Comparison of ENCODE assay signal across 8 cellular contexts in genomic region chr10:95656291-95657164, GRCh38. TPM values are rescaled to one million over a fixed set of nuclear protein-coding genes. Genes with fewer than 3 reads are reported as not detected.
DNase-seq lines count a peak whose midpoint lies in the region; ATAC-seq, FAIRE-seq and TF ChIP-seq lines count a peak whose summit lies in the region.

Gene ALDH18A1 (minus strand): TSS chr10:95656711. CDS start chr10:95653377, 3,334 bp downstream.

- peaks cover 4 to 26% (median 14%) of the 10 kb centered on the region in 11 experiments for H3K9me3 ChIP-seq in BLaER1 treated with 17β-estradiol and CSF1 and Interleukin-3, amounts not matched to agents 10 nM and 100 nM (replicated peaks in 1 of 11)
- H3K9me3 ChIP-seq in HepG2 (ENCODE audit: low read length): peaks cover 3% of the 10 kb centered on the region; the same call in 1 of the 2 replicates

- H3K4me3 ChIP-seq in BLaER1 treated with 17β-estradiol and CSF1 and Interleukin-3, amounts not matched to agents 10 nM and 100 nM: peak within 1 kb of the TSS; percentile 78 to 98 (median 91)
- peak within 1 kb of the TSS; percentile 75 to 90 (median 85) for H3K4me3 ChIP-seq in HepG2 (replicated peaks in 1 of 3; ENCODE audit: insufficient read depth in 1 of 3, low read depth in 2 of 3, low read length in 3 of 3)

- in situ Hi-C loops in HepG2 (cut with HindIII; ENCODE audit: extremely low pct_ligation_motif_present, low pct_unique_long_range_greater_than_20kb): no loop called here

- peak within 1 kb of the TSS; percentile 81 to 96 (median 93) for H3K4me2 ChIP-seq in BLaER1 treated with 17β-estradiol and CSF1 and Interleukin-3, amounts not matched to agents 10 nM and 100 nM
- H3K4me2 ChIP-seq in HepG2 (ENCODE audit: low read depth, low read length): peak within 1 kb of the TSS; percentile 88

- WGBS in HepG2 (ENCODE audit: low lambda C conversion rate): 0% methylated on average over 17 of the region's 83 CpGs

- H3K27ac ChIP-seq in BLaER1 treated with 17β-estradiol and CSF1 and Interleukin-3, amounts not matched to agents 10 nM and 100 nM: peak within 1 kb of the TSS; percentile 9 to 89 (median 80); a peak in 21 of 22 replicates
- peak within 1 kb of the TSS; percentile 69 for H3K27ac ChIP-seq in HepG2 (ENCODE audit: extremely low read length, insufficient read depth, low read length)

- peaks cover 0 to 24% (median 0%) of the 10 kb centered on the region in 11 experiments; a peak in 4 of 22 replicates for H4K20me1 ChIP-seq in BLaER1 treated with 17β-estradiol and CSF1 and Interleukin-3, amounts not matched to agents 10 nM and 100 nM
- H4K20me1 ChIP-seq in HepG2 (ENCODE audit: insufficient read depth, low read length): no peaks in the 10 kb centered on the region

- TF ChIP-seq EP300 in HepG2 (IDR thresholded peaks at IDR 0.05; ENCODE audit: low read depth in 2 of 2, low read length in 2 of 2): no peak
- TF ChIP-seq EP300 in HepG2 (CRISPR knock-in tag; IDR thresholded peaks at IDR 0.05; ENCODE audit: borderline replicate concordance): no peak

- H3K9ac ChIP-seq in BLaER1 treated with 17β-estradiol and CSF1 and Interleukin-3, amounts not matched to agents 10 nM and 100 nM: peak within 1 kb of the TSS; percentile 80 to 93 (median 87)
- peak within 1 kb of the TSS; percentile 96 for H3K9ac ChIP-seq in HepG2 (ENCODE audit: insufficient read depth, low read depth, low read length)

- H2AFZ ChIP-seq in HepG2 (ENCODE audit: low read length): no peak within 1 kb of the TSS

- FAIRE-seq in HepG2 (lab: Jason Lieb, UNC): no peak

- intact Hi-C loops in HepG2 (cut with micrococcal nuclease; ENCODE audit: unreplicated experiment): loop anchor here (1.0 kb wide), 1 partner anchor 21 kb away; no protein-coding TSS in a partner anchor

- BruUV-seq in HepG2 (replicated peaks; lab: Mats Ljungman, UMichigan): no TSS peak

- 0 out of 2 replicates have a peak, but pooled peaks have one; percentile 15 for TF ChIP-seq CTCF in HepG2 (CRISPR knock-in tag; IDR thresholded peaks at IDR 0.05)

- peaks cover 17 to 24% (median 19%) of the 10 kb centered on the region in 11 experiments for H3K36me3 ChIP-seq in BLaER1 treated with 17β-estradiol and CSF1 and Interleukin-3, amounts not matched to agents 10 nM and 100 nM
- H3K36me3 ChIP-seq in HepG2 (replicated peaks in 1 of 2; ENCODE audit: control insufficient read depth in 1 of 2, insufficient read depth in 2 of 2, low read length in 2 of 2): peaks cover 9 to 23% of the 10 kb centered on the region in 2 experiments

- H3K4me1 ChIP-seq in BLaER1 treated with 17β-estradiol and CSF1 and Interleukin-3, amounts not matched to agents 10 nM and 100 nM: peaks cover 19 to 31% (median 24%) of the 10 kb centered on the region in 10 experiments
- peaks cover 44% of the 10 kb centered on the region for H3K4me1 ChIP-seq in HepG2 (ENCODE audit: insufficient read depth, low read length)

- ATAC-seq in HG03439 (IDR thresholded peaks at IDR 0.05; ENCODE audit: unreplicated experiment) (peak; percentile 94), HepG2 (peak; percentile 90)

- peak; percentile 34 to 74; a peak in 3 of 4 replicates for TF ChIP-seq POLR2A in HepG2 (IDR thresholded peaks at IDR 0.05; ENCODE audit: insufficient read depth in 1 of 2, low read depth in 2 of 2, low read length in 2 of 2)

- POLR2A ChIA-PET in HepG2 (lab: Yijun Ruan, JAX): interaction anchor here (0.8 to 2.4 kb wide), 5 partner anchors 8 to 37 kb away, joined by 4 to 9 read pairs (median 4); partner anchors contain the start of gene TCTN3

- TF ChIP-seq RAD21 in HepG2 (CRISPR knock-in tag; IDR thresholded peaks at IDR 0.05): 0 out of 2 replicates have a peak, but pooled peaks have one; percentile 16

- no peaks in the 10 kb centered on the region for H3K27me3 ChIP-seq in BLaER1 treated with 17β-estradiol and CSF1 and Interleukin-3, amounts not matched to agents 10 nM and 100 nM
- H3K27me3 ChIP-seq in HepG2 (ENCODE audit: control insufficient read depth in 1 of 2, insufficient read depth in 2 of 2, low read length in 2 of 2): no peaks in the 10 kb centered on the region; a peak in 1 of 5 replicates

- peak; percentile 85 for DNase-seq in GM19238 (ENCODE audit: insufficient read length, low spot score)
- DNase-seq in NCI-H748 treated with DMSO at 0.1 percent for 48 hours (lab: John Stamatoyannopoulos, UW): peak; percentile 23
- peak; percentile 90 for DNase-seq in activated CD4-positive, alpha-beta T cell treated with anti-CD3 and anti-CD28 coated beads, Interleukin-2, amount 50 U/mL, for 1 hour
- DNase-seq in dermis blood vessel endothelial cell: peak; percentile 93
- peak; percentile 86 for DNase-seq in HepG2 (ENCODE audit: low spot score)
- DNase-seq in stimulated activated CD4-positive, alpha-beta T cell treated with anti-CD3 and anti-CD28 coated beads, Interleukin-2, amount 100 ng/mL, for 48 hours: peak; percentile 87 to 93

- peaks cover 46% of the 10 kb centered on the region for H3K79me2 ChIP-seq in HepG2 (ENCODE audit: insufficient read depth, low read length)

- CTCF ChIA-PET in HepG2 (lab: Yijun Ruan, JAX; ENCODE audit: low intra/inter-chr PET ratio, low total read pairs): no interaction called here

TF ChIP-seq in HepG2, 621 proteins besides CTCF, POLR2A, EP300 and RAD21 (continues in another document):
- no peak for TF ChIP-seq ATF6 (CRISPR knock-in tag; conservative IDR thresholded peaks at IDR 0.05)
- TF ChIP-seq SIX4 (CRISPR knock-in tag; IDR thresholded peaks at IDR 0.05): no peak; the same call in 1 of the 2 replicates
- TF ChIP-seq HNRNPK (IDR thresholded peaks at IDR 0.05; ENCODE audit: low read depth, low read length, poor library complexity, severe bottlenecking): no peak
- no peak for TF ChIP-seq TCF7 (IDR thresholded peaks at IDR 0.05; ENCODE audit: low read depth)
- peak; percentile 93 for TF ChIP-seq MXD4 (CRISPR knock-in tag; IDR thresholded peaks at IDR 0.05)
- TF ChIP-seq ZKSCAN8 (CRISPR knock-in tag; IDR thresholded peaks at IDR 0.05; ENCODE audit: borderline replicate concordance): no peak
- TF ChIP-seq, protein P1, sequence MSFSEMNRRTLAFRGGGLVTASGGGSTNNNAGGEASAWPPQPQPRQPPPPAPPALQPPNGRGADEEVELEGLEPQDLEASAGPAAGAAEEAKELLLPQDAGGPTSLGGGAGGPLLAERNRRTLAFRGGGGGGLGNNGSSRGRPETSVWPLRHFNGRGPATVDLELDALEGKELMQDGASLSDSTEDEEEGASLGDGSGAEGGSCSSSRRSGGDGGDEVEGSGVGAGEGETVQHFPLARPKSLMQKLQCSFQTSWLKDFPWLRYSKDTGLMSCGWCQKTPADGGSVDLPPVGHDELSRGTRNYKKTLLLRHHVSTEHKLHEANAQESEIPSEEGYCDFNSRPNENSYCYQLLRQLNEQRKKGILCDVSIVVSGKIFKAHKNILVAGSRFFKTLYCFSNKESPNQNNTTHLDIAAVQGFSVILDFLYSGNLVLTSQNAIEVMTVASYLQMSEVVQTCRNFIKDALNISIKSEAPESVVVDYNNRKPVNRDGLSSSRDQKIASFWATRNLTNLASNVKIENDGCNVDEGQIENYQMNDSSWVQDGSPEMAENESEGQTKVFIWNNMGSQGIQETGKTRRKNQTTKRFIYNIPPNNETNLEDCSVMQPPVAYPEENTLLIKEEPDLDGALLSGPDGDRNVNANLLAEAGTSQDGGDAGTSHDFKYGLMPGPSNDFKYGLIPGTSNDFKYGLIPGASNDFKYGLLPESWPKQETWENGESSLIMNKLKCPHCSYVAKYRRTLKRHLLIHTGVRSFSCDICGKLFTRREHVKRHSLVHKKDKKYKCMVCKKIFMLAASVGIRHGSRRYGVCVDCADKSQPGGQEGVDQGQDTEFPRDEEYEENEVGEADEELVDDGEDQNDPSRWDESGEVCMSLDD (CRISPR knock-in tag; IDR thresholded peaks at IDR 0.05; ENCODE audit: borderline replicate concordance): 0 out of 2 replicates have a peak, but pooled peaks have one; percentile 28
- 0 out of 2 replicates have a peak, but pooled peaks have one; percentile 40 for TF ChIP-seq MEF2D (CRISPR knock-in tag; IDR thresholded peaks at IDR 0.05)

RNA-seq across cellular contexts. Expression of gene ALDH18A1, which starts in this region (rescaled TPM):
- total RNA-seq in dermis blood vessel endothelial cell: 104 and 110 TPM in 2 replicates
- total RNA-seq in HepG2 (2016; rRNA removed; fragmentation: Illumina TruSeq; extraction: Trizol): 98.4 and 263 TPM in 2 replicates
- 20.5 and 24.5 TPM in 2 replicates for total RNA-seq in HepG2 (2016; cell fraction: cytosol; rRNA removed; fragmentation: Illumina TruSeq; extraction: Trizol; ENCODE audit: low read depth)
- 83.4 and 264 TPM in 2 replicates for total RNA-seq in HepG2 (2016; cell fraction: insoluble cytoplasmic fraction; rRNA removed; fragmentation: Illumina TruSeq; extraction: Trizol)
- total RNA-seq in HepG2 (2016; cell fraction: membrane; rRNA removed; fragmentation: Illumina TruSeq; extraction: Trizol): 60.1 and 67.9 TPM in 2 replicates
- 196 and 225 TPM in 2 replicates for total RNA-seq in HepG2 (2016; cell fraction: nucleus; rRNA removed; fragmentation: Illumina TruSeq; extraction: Trizol)
- polyA plus RNA-seq in HepG2 (2011; rRNA removed): 123 and 180 TPM in 2 replicates
- 120 and 133 TPM in 2 replicates for polyA plus RNA-seq in HepG2 (2011; cell fraction: cytosol; rRNA removed)
- polyA plus RNA-seq in HepG2 (2011; cell fraction: nucleus; rRNA removed): 113 and 161 TPM in 2 replicates
- 117 and 149 TPM in 2 replicates for polyA plus RNA-seq in HepG2 (2012)
- polyA plus RNA-seq in HepG2 (2016; cell fraction: cytosol; fragmentation: Illumina TruSeq; extraction: Trizol; ENCODE audit: low read depth): 15.9 and 16.2 TPM in 2 replicates
- polyA plus RNA-seq in HepG2 (2016; cell fraction: insoluble cytoplasmic fraction; fragmentation: Illumina TruSeq; extraction: Trizol; ENCODE audit: low read depth): 74.3 and 86.8 TPM in 2 replicates
- polyA plus RNA-seq in HepG2 (2016; cell fraction: membrane; fragmentation: Illumina TruSeq; extraction: Trizol; ENCODE audit: low read depth): 36.1 and 41.4 TPM in 2 replicates
- polyA plus RNA-seq in HepG2 (2016; cell fraction: nucleus; fragmentation: Illumina TruSeq; extraction: Trizol; ENCODE audit: insufficient read depth, low read depth): 186 and 203 TPM in 2 replicates
- polyA minus RNA-seq in HepG2 (2011; rRNA and poly(A)+ RNA removed; ENCODE audit: low replicate concordance): 217 and 608 TPM in 2 replicates
- 136 and 168 TPM in 2 replicates for polyA minus RNA-seq in HepG2 (2011; cell fraction: cytosol; rRNA and poly(A)+ RNA removed)
- 114 and 141 TPM in 2 replicates for polyA minus RNA-seq in HepG2 (2011; cell fraction: nucleus; rRNA and poly(A)+ RNA removed)

Comparison
In these comparisons a context has a peak if more than half of its experiments do, and no peak if none do; other contexts are left out.
1. Peak in every context shown above with its lines: DNase-seq, ATAC-seq, H3K4me3 ChIP-seq and H3K27ac ChIP-seq.
2. DNase-seq: peak in every context shown above with its lines; median percentile 93 in dermis blood vessel endothelial cell; 90 in activated CD4-positive, alpha-beta T cell treated with anti-CD3 and anti-CD28 coated beads, Interleukin-2, amount 50 U/mL, for 1 hour; 90 in stimulated activated CD4-positive, alpha-beta T cell treated with anti-CD3 and anti-CD28 coated beads, Interleukin-2, amount 100 ng/mL, for 48 hours; 86 in HepG2; 85 in GM19238; 23 in NCI-H748 treated with DMSO at 0.1 percent for 48 hours.